Comparison of ENCODE assay signal across 1 cellular context in the genomic region with DNA sequence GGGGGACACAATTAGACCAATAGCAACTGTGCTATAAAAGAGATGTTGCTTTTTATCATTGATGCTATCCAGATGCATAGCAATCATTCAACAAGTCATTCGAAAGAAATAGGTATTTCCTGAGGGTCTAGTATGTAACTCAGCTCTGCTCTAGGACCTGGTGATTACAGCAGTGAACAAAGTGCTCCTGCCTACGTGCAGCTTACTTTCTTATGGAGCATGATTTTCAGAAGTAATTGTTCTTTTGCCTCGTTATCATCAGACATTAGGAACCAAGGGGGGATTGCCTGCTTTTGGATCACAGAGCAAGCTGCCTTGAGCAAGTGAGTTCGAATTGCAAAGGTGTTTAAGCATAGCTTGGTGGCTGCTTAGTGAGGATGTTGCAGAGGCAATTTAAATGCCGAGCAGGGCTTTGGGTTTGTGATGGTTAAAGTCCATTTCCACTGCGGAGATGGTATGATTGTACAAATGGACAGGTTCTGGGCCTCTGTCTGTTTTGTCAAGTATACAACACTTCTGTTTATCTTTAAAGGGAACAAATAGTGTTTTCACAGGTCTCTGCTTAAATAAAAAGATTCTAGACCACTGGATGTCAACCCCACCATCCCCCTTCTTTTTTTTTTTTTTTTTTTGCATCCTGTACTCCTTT.
A peak's percentile ranks its signal among the peaks of the same experiment; 100 is the strongest.
TF ChIP-seq lines count a peak whose summit lies in the region.

No MANE protein-coding gene starts in this region.

TF ChIP-seq in HepG2, 621 proteins besides CTCF, POLR2A, EP300 and RAD21 (continued from another document and continues in another):
- TF ChIP-seq, protein P1, sequence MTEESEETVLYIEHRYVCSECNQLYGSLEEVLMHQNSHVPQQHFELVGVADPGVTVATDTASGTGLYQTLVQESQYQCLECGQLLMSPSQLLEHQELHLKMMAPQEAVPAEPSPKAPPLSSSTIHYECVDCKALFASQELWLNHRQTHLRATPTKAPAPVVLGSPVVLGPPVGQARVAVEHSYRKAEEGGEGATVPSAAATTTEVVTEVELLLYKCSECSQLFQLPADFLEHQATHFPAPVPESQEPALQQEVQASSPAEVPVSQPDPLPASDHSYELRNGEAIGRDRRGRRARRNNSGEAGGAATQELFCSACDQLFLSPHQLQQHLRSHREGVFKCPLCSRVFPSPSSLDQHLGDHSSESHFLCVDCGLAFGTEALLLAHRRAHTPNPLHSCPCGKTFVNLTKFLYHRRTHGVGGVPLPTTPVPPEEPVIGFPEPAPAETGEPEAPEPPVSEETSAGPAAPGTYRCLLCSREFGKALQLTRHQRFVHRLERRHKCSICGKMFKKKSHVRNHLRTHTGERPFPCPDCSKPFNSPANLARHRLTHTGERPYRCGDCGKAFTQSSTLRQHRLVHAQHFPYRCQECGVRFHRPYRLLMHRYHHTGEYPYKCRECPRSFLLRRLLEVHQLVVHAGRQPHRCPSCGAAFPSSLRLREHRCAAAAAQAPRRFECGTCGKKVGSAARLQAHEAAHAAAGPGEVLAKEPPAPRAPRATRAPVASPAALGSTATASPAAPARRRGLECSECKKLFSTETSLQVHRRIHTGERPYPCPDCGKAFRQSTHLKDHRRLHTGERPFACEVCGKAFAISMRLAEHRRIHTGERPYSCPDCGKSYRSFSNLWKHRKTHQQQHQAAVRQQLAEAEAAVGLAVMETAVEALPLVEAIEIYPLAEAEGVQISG (CRISPR knock-in tag; IDR thresholded peaks at IDR 0.05), result no peak
- TF ChIP-seq ZBTB4 (CRISPR knock-in tag; IDR thresholded peaks at IDR 0.05; ENCODE audit: borderline replicate concordance) (no peak), TFE3 (CRISPR knock-in tag; IDR thresholded peaks at IDR 0.05) (no peak), ZNF431 (CRISPR knock-in tag; IDR thresholded peaks at IDR 0.05; ENCODE audit: borderline replicate concordance, low read depth) (no peak), ZNF777 (CRISPR knock-in tag; IDR thresholded peaks at IDR 0.05) (no peak), HHEX (CRISPR knock-in tag; IDR thresholded peaks at IDR 0.05) (no peak), ZNF749 (CRISPR knock-in tag; IDR thresholded peaks at IDR 0.05; ENCODE audit: borderline replicate concordance) (no peak), ZNF292 (CRISPR knock-in tag; IDR thresholded peaks at IDR 0.05; ENCODE audit: borderline replicate concordance, low read depth) (peak; percentile 66; the same call in 1 of the 2 replicates), PHF21A (CRISPR knock-in tag; IDR thresholded peaks at IDR 0.05) (peak; percentile 65), ZNF883 (CRISPR knock-in tag; IDR thresholded peaks at IDR 0.05; ENCODE audit: not compliant biosample characterization) (no peak), FOXP1 (IDR thresholded peaks at IDR 0.05) (no peak), FOXP1 (CRISPR knock-in tag; IDR thresholded peaks at IDR 0.05) (peak; percentile 64), ZUFSP (CRISPR knock-in tag; IDR thresholded peaks at IDR 0.05; ENCODE audit: borderline replicate concordance) (no peak), ADNP (CRISPR knock-in tag; IDR thresholded peaks at IDR 0.05) (no peak), KMT2A (CRISPR knock-in tag; IDR thresholded peaks at IDR 0.05) (peak; percentile 56; the same call in 1 of the 2 replicates), RFX5 (IDR thresholded peaks at IDR 0.05; ENCODE audit: low read depth, low read length) (no peak), NFIC (IDR thresholded peaks at IDR 0.05; ENCODE audit: low read length) (peak; percentile 43), PRPF4 (IDR thresholded peaks at IDR 0.05; ENCODE audit: low read depth, low read length, poor library complexity, severe bottlenecking) (no peak), ZNF563 (CRISPR knock-in tag; IDR thresholded peaks at IDR 0.05) (no peak), SOX13 (IDR thresholded peaks at IDR 0.05) (no peak), SOX13 (CRISPR knock-in tag; conservative IDR thresholded peaks at IDR 0.05 in 1 of 2, IDR thresholded peaks at IDR 0.05 in 1 of 2) (peak in 1 of 2 experiments; percentile 45; a peak in 2 of 4 replicates), ZNF180 (CRISPR knock-in tag; IDR thresholded peaks at IDR 0.05; ENCODE audit: borderline replicate concordance, low read depth) (no peak), NFKBIZ (CRISPR knock-in tag; IDR thresholded peaks at IDR 0.05) (no peak), ZNF614 (CRISPR knock-in tag; IDR thresholded peaks at IDR 0.05; ENCODE audit: borderline replicate concordance) (no peak), TRAFD1 (CRISPR knock-in tag; IDR thresholded peaks at IDR 0.05; ENCODE audit: borderline replicate concordance) (no peak), ISL2 (CRISPR knock-in tag; IDR thresholded peaks at IDR 0.05) (peak; percentile 74)
- TF ChIP-seq, protein P2, sequence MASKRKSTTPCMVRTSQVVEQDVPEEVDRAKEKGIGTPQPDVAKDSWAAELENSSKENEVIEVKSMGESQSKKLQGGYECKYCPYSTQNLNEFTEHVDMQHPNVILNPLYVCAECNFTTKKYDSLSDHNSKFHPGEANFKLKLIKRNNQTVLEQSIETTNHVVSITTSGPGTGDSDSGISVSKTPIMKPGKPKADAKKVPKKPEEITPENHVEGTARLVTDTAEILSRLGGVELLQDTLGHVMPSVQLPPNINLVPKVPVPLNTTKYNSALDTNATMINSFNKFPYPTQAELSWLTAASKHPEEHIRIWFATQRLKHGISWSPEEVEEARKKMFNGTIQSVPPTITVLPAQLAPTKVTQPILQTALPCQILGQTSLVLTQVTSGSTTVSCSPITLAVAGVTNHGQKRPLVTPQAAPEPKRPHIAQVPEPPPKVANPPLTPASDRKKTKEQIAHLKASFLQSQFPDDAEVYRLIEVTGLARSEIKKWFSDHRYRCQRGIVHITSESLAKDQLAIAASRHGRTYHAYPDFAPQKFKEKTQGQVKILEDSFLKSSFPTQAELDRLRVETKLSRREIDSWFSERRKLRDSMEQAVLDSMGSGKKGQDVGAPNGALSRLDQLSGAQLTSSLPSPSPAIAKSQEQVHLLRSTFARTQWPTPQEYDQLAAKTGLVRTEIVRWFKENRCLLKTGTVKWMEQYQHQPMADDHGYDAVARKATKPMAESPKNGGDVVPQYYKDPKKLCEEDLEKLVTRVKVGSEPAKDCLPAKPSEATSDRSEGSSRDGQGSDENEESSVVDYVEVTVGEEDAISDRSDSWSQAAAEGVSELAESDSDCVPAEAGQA (IDR thresholded peaks at IDR 0.05; ENCODE audit: low read depth), result no peak
- TF ChIP-seq, protein P2 (CRISPR knock-in tag; IDR thresholded peaks at IDR 0.05; ENCODE audit: borderline replicate concordance), result no peak
- TF ChIP-seq, protein P3, sequence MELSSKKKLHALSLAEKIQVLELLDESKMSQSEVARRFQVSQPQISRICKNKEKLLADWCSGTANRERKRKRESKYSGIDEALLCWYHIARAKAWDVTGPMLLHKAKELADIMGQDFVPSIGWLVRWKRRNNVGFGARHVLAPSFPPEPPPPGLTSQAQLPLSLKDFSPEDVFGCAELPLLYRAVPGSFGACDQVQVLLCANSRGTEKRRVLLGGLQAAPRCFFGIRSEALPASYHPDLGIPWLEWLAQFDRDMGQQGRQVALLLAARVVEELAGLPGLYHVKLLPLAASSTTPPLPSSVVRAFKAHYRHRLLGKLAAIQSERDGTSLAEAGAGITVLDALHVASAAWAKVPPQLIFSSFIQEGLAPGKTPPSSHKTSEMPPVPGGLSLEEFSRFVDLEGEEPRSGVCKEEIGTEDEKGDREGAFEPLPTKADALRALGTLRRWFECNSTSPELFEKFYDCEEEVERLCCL (CRISPR knock-in tag; IDR thresholded peaks at IDR 0.05; ENCODE audit: borderline replicate concordance), result no peak
- TF ChIP-seq, protein P4, sequence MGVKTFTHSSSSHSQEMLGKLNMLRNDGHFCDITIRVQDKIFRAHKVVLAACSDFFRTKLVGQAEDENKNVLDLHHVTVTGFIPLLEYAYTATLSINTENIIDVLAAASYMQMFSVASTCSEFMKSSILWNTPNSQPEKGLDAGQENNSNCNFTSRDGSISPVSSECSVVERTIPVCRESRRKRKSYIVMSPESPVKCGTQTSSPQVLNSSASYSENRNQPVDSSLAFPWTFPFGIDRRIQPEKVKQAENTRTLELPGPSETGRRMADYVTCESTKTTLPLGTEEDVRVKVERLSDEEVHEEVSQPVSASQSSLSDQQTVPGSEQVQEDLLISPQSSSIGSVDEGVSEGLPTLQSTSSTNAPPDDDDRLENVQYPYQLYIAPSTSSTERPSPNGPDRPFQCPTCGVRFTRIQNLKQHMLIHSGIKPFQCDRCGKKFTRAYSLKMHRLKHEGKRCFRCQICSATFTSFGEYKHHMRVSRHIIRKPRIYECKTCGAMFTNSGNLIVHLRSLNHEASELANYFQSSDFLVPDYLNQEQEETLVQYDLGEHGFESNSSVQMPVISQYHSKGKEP (CRISPR knock-in tag; IDR thresholded peaks at IDR 0.05), result no peak
- TF ChIP-seq, protein P5, sequence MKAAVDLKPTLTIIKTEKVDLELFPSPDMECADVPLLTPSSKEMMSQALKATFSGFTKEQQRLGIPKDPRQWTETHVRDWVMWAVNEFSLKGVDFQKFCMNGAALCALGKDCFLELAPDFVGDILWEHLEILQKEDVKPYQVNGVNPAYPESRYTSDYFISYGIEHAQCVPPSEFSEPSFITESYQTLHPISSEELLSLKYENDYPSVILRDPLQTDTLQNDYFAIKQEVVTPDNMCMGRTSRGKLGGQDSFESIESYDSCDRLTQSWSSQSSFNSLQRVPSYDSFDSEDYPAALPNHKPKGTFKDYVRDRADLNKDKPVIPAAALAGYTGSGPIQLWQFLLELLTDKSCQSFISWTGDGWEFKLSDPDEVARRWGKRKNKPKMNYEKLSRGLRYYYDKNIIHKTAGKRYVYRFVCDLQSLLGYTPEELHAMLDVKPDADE (CRISPR knock-in tag; IDR thresholded peaks at IDR 0.05), result no peak
